21 cellular contexts compared by ENCODE assay signal in genomic region chr15:65806387-65806786, GRCh38. TPM values are rescaled to one million over a fixed set of nuclear protein-coding genes. Genes with fewer than 3 reads are reported as not detected.
A peak's percentile ranks its signal among the peaks of the same experiment; 100 is the strongest.
DNase-seq lines count a peak whose midpoint lies in the region; ATAC-seq, FAIRE-seq and TF ChIP-seq lines count a peak whose summit lies in the region.
"Had no signal": no experiment of that assay in that cellular context is flagged by ENCODE, and none has a peak within 500 bp of the region (broad histone marks: within the 10 kb centered on the region; RNA-seq: fewer than 3 reads in every experiment).

No MANE protein-coding gene starts in this region.

- TF ChIP-seq POLR2A in K562 (conservative IDR thresholded peaks at IDR 0.05) = no peak

- no peak for TF ChIP-seq RAD21 in K562 (CRISPR knock-in tag; conservative IDR thresholded peaks at IDR 0.05 in 1 of 2, IDR thresholded peaks at IDR 0.05 in 1 of 2)

- H3K9me1 ChIP-seq in K562 (ENCODE audit: control insufficient read depth, insufficient read depth, low read length) = no peaks in the 10 kb centered on the region

- no peak for DNase-seq in CD8-positive, alpha-beta memory T cell
- no peak for DNase-seq in K562 (ENCODE audit: extremely low read depth in 1 of 4, low spot score in 3 of 4)
- DNase-seq in NCI-H524 (lab: John Stamatoyannopoulos, UW) = no peak
- no peak for DNase-seq in activated naive CD4-positive, alpha-beta T cell treated with anti-CD3 and anti-CD28 coated beads, Interleukin-2, amount 10 ng/mL, durations not matched to agents 7 days and 5 days
- DNase-seq in NCI-H1436 (lab: John Stamatoyannopoulos, UW) = no peak
- DNase-seq: activated CD4-positive, CD25-positive, alpha-beta regulatory T cell; adrenal gland; AML-193; HFFc6; mucosa of descending colon; NCI-H1417 treated with DMSO at 0.1 percent for 48 hours; NCI-H526; SHP77; stimulated activated CD4-positive, alpha-beta T cell treated with anti-CD3 and anti-CD28 coated beads, Interleukin-4, amount 100 ng/mL, for 4 hours had no signal

- intact Hi-C loops in K562 (cut with micrococcal nuclease) = no loop called here

- FAIRE-seq in K562 (lab: Jason Lieb, UNC) = no peak
- FAIRE-seq: islet of Langerhans, urothelium cell line had no signal

- CTCF ChIA-PET in CD8-positive, alpha-beta memory T cell (lab: Charles Lee) = interaction anchor here (1.3 to 3.2 kb wide), 4 partner anchors 12 to 23 kb away, joined by 3 to 19 read pairs (median 6); partner anchors contain the start of gene DENND4A
- CTCF ChIA-PET in K562 (lab: Yijun Ruan, JAX; ENCODE audit: low intra/inter-chr PET ratio) = no interaction called here
- CTCF ChIA-PET in activated naive CD4-positive, alpha-beta T cell treated with anti-CD3 and anti-CD28 coated beads, Interleukin-2, amount 10 ng/mL, durations not matched to agents 7 days and 5 days (lab: Charles Lee) = interaction anchor here (0.6 kb wide), 1 partner anchor 12 kb away, joined by 3 read pairs; no protein-coding TSS in a partner anchor

- peak overlapping the region; percentile 25 for H3K9ac ChIP-seq in OCI-LY1 (ENCODE audit: low read length)
- no peak overlapping the region; a peak in 1 of 4 replicates for H3K9ac ChIP-seq in K562 (ENCODE audit: insufficient read depth in 1 of 2, low read depth in 2 of 2, low read length in 2 of 2)
- no peak overlapping the region for H3K9ac ChIP-seq in parathyroid adenoma

- no peaks in the 10 kb centered on the region for H3K9me2 ChIP-seq in OCI-LY1 (ENCODE audit: low read depth, low read length)

- peak overlapping the region; percentile 33 for H3K27ac ChIP-seq in CD8-positive, alpha-beta memory T cell (ENCODE audit: low read depth, low read length)
- H3K27ac ChIP-seq in OCI-LY1 (ENCODE audit: low read depth, low read length, poor library complexity, severe bottlenecking) = peak overlapping the region; percentile 57
- no peak overlapping the region; the same call in 2 of the 3 replicates for H3K27ac ChIP-seq in K562 (ENCODE audit: extremely low read depth, low read depth, low read length)
- H3K27ac ChIP-seq in parathyroid adenoma = no peak overlapping the region
- H3K27ac ChIP-seq: hepatocyte had no signal

- TF ChIP-seq EP300 in K562 (IDR thresholded peaks at IDR 0.05; ENCODE audit: low read length) = no peak

- H2AFZ ChIP-seq in OCI-LY1 (ENCODE audit: low read length) (peak overlapping the region; percentile 89), K562 (ENCODE audit: low read depth, low read length) (peak overlapping the region; percentile 74), parathyroid adenoma (peak overlapping the region; percentile 28)
- H2AFZ ChIP-seq: hepatocyte had no signal

- BruUV-seq in K562 (replicated peaks; lab: Mats Ljungman, UMichigan) = no TSS peak

- H3K79me2 ChIP-seq in OCI-LY1 (ENCODE audit: insufficient read depth, low read length) = no peaks in the 10 kb centered on the region
- H3K79me2 ChIP-seq in K562 (ENCODE audit: control insufficient read depth, insufficient read depth, low read length) = no peaks in the 10 kb centered on the region
- no peaks in the 10 kb centered on the region for H3K79me2 ChIP-seq in parathyroid adenoma
- H3K79me2 ChIP-seq: hepatocyte had no signal

- H3K27me3 Mint-ChIP-seq in CD8-positive, alpha-beta memory T cell = no peaks in the 10 kb centered on the region
- no peaks in the 10 kb centered on the region for H3K27me3 Mint-ChIP-seq in activated naive CD4-positive, alpha-beta T cell treated with anti-CD3 and anti-CD28 coated beads, Interleukin-2, amount 10 ng/mL, durations not matched to agents 7 days and 5 days
- H3K27me3 Mint-ChIP-seq: activated T-helper 17 cell treated with anti-CD3 and anti-CD28 coated beads, Interleukin-2, amount 50 U/mL, for 72 hours had no signal

- H3K27me3 ChIP-seq in CD8-positive, alpha-beta memory T cell (ENCODE audit: insufficient read depth, low read length, poor library complexity, severe bottlenecking) = no peaks in the 10 kb centered on the region
- no peaks in the 10 kb centered on the region for H3K27me3 ChIP-seq in OCI-LY1 (ENCODE audit: insufficient read depth, low read length)
- H3K27me3 ChIP-seq in K562 (ENCODE audit: control insufficient read depth in 2 of 2, insufficient read depth in 2 of 2, low read length in 2 of 2) = no peaks in the 10 kb centered on the region
- no peaks in the 10 kb centered on the region for H3K27me3 ChIP-seq in parathyroid adenoma (ENCODE audit: control insufficient read depth, insufficient read depth, low read length)
- H3K27me3 ChIP-seq: adrenal gland, hepatocyte had no signal

- no peaks in the 10 kb centered on the region for H4K20me1 ChIP-seq in OCI-LY1 (ENCODE audit: insufficient read depth, low read length)
- no peaks in the 10 kb centered on the region for H4K20me1 ChIP-seq in K562 (replicated peaks; ENCODE audit: control insufficient read depth, insufficient read depth, low read length)

- H3K4me1 ChIP-seq in CD8-positive, alpha-beta memory T cell (ENCODE audit: insufficient read depth, low read length) = peaks cover 38% of the 10 kb centered on the region
- peaks cover 32% of the 10 kb centered on the region for H3K4me1 ChIP-seq in OCI-LY1 (ENCODE audit: insufficient read depth, low read length, severe bottlenecking)
- peaks cover 6 to 31% of the 10 kb centered on the region in 2 experiments; a peak in 3 of 5 replicates for H3K4me1 ChIP-seq in K562 (replicated peaks in 1 of 2; ENCODE audit: control insufficient read depth in 2 of 2, insufficient read depth in 2 of 2, low read length in 2 of 2)
- H3K4me1 ChIP-seq in parathyroid adenoma = peaks cover 6% of the 10 kb centered on the region

- no peaks in the 10 kb centered on the region for H3K9me3 ChIP-seq in CD8-positive, alpha-beta memory T cell (ENCODE audit: low read length)
- H3K9me3 ChIP-seq in OCI-LY1 (ENCODE audit: low read length) (no peaks in the 10 kb centered on the region), K562 (replicated peaks; ENCODE audit: control insufficient read depth, insufficient read depth, low read depth, low read length) (no peaks in the 10 kb centered on the region), parathyroid adenoma (ENCODE audit: control insufficient read depth, low read length) (no peaks in the 10 kb centered on the region)
- H3K9me3 ChIP-seq: adrenal gland, mucosa of descending colon had no signal

- peaks cover 3 to 4% (median 3%) of the 10 kb centered on the region in 3 donors for H3K36me3 Mint-ChIP-seq in CD8-positive, alpha-beta memory T cell
- peaks cover 2% of the 10 kb centered on the region for H3K36me3 Mint-ChIP-seq in activated naive CD4-positive, alpha-beta T cell treated with anti-CD3 and anti-CD28 coated beads, Interleukin-2, amount 10 ng/mL, durations not matched to agents 7 days and 5 days

- no peak for TF ChIP-seq CTCF in OCI-LY1 (IDR thresholded peaks at IDR 0.05; ENCODE audit: low read length)
- TF ChIP-seq CTCF in K562 (IDR thresholded peaks at IDR 0.05 in 2 of 3, conservative IDR thresholded peaks at IDR 0.05 in 1 of 3; ENCODE audit: insufficient read depth in 2 of 3, low read depth in 1 of 3, low read length in 3 of 3) = no peak
- TF ChIP-seq CTCF in parathyroid adenoma (IDR thresholded peaks at IDR 0.05) = no peak

- POLR2A ChIA-PET in CD8-positive, alpha-beta memory T cell (lab: Charles Lee) = interaction anchor here (0.6 to 4.1 kb wide), 2 partner anchors 15 to 23 kb away, joined by 4 to 40 read pairs; partner anchors contain the start of gene DENND4A
- POLR2A ChIA-PET in K562 (lab: Yijun Ruan, JAX) = interaction anchor here (0.8 kb wide), 1 partner anchor 9 kb away, joined by 3 read pairs; no protein-coding TSS in a partner anchor

- H3K36me3 ChIP-seq in CD8-positive, alpha-beta memory T cell (ENCODE audit: insufficient read depth, low read length) = no peaks in the 10 kb centered on the region
- no peaks in the 10 kb centered on the region for H3K36me3 ChIP-seq in OCI-LY1 (ENCODE audit: insufficient read depth, low read length)
- no peaks in the 10 kb centered on the region for H3K36me3 ChIP-seq in K562 (ENCODE audit: control insufficient read depth, insufficient read depth, low read length)
- H3K36me3 ChIP-seq in parathyroid adenoma (ENCODE audit: control insufficient read depth, insufficient read depth, low read length) = no peaks in the 10 kb centered on the region
- H3K36me3 ChIP-seq: adrenal gland had no signal

- peak overlapping the region; percentile 32 for H3K4me3 ChIP-seq in CD8-positive, alpha-beta memory T cell (ENCODE audit: low read length)
- H3K4me3 ChIP-seq in OCI-LY1 (ENCODE audit: low read depth, low read length, poor library complexity, severe bottlenecking) (no peak overlapping the region), K562 (no peak overlapping the region), parathyroid adenoma (ENCODE audit: low read depth, low read length) (no peak overlapping the region)
- H3K4me3 ChIP-seq: adrenal gland, hepatocyte, mucosa of descending colon had no signal

- peak overlapping the region; percentile 40 to 97 (median 92) for H3K4me3 Mint-ChIP-seq in CD8-positive, alpha-beta memory T cell
- H3K4me3 Mint-ChIP-seq in activated naive CD4-positive, alpha-beta T cell treated with anti-CD3 and anti-CD28 coated beads, Interleukin-2, amount 10 ng/mL, durations not matched to agents 7 days and 5 days = no peak overlapping the region
- H3K4me3 Mint-ChIP-seq: activated T-helper 17 cell treated with anti-CD3 and anti-CD28 coated beads, Interleukin-2, amount 50 U/mL, for 72 hours; HFFc6 had no signal

- WGBS in K562 (ENCODE audit: insufficient coverage, low coverage, missing lambda C conversion rate) = 68% methylated on average over 3 of the region's 3 CpGs

- no peaks in the 10 kb centered on the region for H3F3A ChIP-seq in OCI-LY1 (ENCODE audit: insufficient read depth, low read length)

- in situ Hi-C loops in K562 (cut with MboI) = no loop called here

- peaks cover 25 to 44% (median 37%) of the 10 kb centered on the region in 3 donors for H3K4me1 Mint-ChIP-seq in CD8-positive, alpha-beta memory T cell
- peaks cover 31% of the 10 kb centered on the region for H3K4me1 Mint-ChIP-seq in activated naive CD4-positive, alpha-beta T cell treated with anti-CD3 and anti-CD28 coated beads, Interleukin-2, amount 10 ng/mL, durations not matched to agents 7 days and 5 days

- peak overlapping the region; percentile 43 for H3K4me2 ChIP-seq in OCI-LY1 (ENCODE audit: low read length)
- H3K4me2 ChIP-seq in K562 (ENCODE audit: insufficient read depth, low read length) = no peak overlapping the region
- no peak overlapping the region for H3K4me2 ChIP-seq in parathyroid adenoma (ENCODE audit: low read length)
- H3K4me2 ChIP-seq: hepatocyte had no signal

- ATAC-seq in K562 = peak; percentile 24; the same call in 2 of the 3 replicates
- ATAC-seq in GM18519 (IDR thresholded peaks at IDR 0.05; ENCODE audit: low FRiP score, unreplicated experiment) = no peak
- ATAC-seq: activated T-helper 17 cell treated with anti-CD3 and anti-CD28 coated beads, Interleukin-2, amount 50 U/mL, for 72 hours; mucosa of descending colon had no signal

- H3K27ac Mint-ChIP-seq in CD8-positive, alpha-beta memory T cell = peak overlapping the region; percentile 74 to 97 (median 88)
- no peak overlapping the region for H3K27ac Mint-ChIP-seq in activated naive CD4-positive, alpha-beta T cell treated with anti-CD3 and anti-CD28 coated beads, Interleukin-2, amount 10 ng/mL, durations not matched to agents 7 days and 5 days
- H3K27ac Mint-ChIP-seq: activated T-helper 17 cell treated with anti-CD3 and anti-CD28 coated beads, Interleukin-2, amount 50 U/mL, for 72 hours; HFFc6 had no signal

- peaks cover 0 to 4% (median 0%) of the 10 kb centered on the region in 5 donors for H3K9me3 Mint-ChIP-seq in CD8-positive, alpha-beta memory T cell
- H3K9me3 Mint-ChIP-seq in activated naive CD4-positive, alpha-beta T cell treated with anti-CD3 and anti-CD28 coated beads, Interleukin-2, amount 10 ng/mL, durations not matched to agents 7 days and 5 days = no peaks in the 10 kb centered on the region
- H3K9me3 Mint-ChIP-seq: activated T-helper 17 cell treated with anti-CD3 and anti-CD28 coated beads, Interleukin-2, amount 50 U/mL, for 72 hours; HFFc6 had no signal

RNA-seq across cellular contexts. Expression of gene DENND4A, which starts 14.3 kb away (rescaled TPM):
- 10 to 100 TPM; 47.2 to 54.3 TPM for total RNA-seq in CD8-positive, alpha-beta memory T cell
- polyA plus RNA-seq in CD8-positive, alpha-beta memory T cell = 21.5 TPM
- 41.4 and 147 TPM in 2 replicates for total RNA-seq in K562 (2011; cell fraction: chromatin; rRNA removed; ENCODE audit: low replicate concordance)
- total RNA-seq in K562 (2011; cell fraction: nucleolus; rRNA removed) = 17.3 and 22.5 TPM in 2 replicates
- total RNA-seq in K562 (2011; cell fraction: nucleoplasm; rRNA removed) = 50.7 and 53.1 TPM in 2 replicates
- total RNA-seq in K562 (2014; rRNA removed) (15.1 and 21.2 TPM in 2 replicates), K562 (2014; rRNA removed; fragmentation: Illumina TruSeq; extraction: Trizol) (28.6 and 35.5 TPM in 2 replicates), K562 (2015; rRNA removed; fragmentation: Illumina TruSeq; extraction: Trizol) (25.4 and 32.3 TPM in 2 replicates), K562 (2021) (18.3 and 19.9 TPM in 2 replicates)
- polyA plus RNA-seq in K562 (2011; rRNA removed) (19.8 and 23.0 TPM in 2 replicates), K562 (2014; fragmentation: Illumina TruSeq; extraction: Trizol) (14.8 and 17.0 TPM in 2 replicates), K562 (2014; fragmentation: Nextera tagmentation; extraction: Ambion mirVana) (1 to 10 TPM; 6.8 to 6.9 TPM), K562 (2014; rRNA removed) (11.3 and 13.5 TPM in 2 replicates)
- polyA plus RNA-seq in K562 (2011; cell fraction: cytosol; rRNA removed) = 5.0 and 7.4 TPM in 2 replicates
- polyA plus RNA-seq in K562 (2011; cell fraction: nucleus; rRNA removed) = 18.4 and 23.1 TPM in 2 replicates
- 8.5 and 10.7 TPM in 2 replicates for polyA plus RNA-seq in K562 (2012)
- 69.4 and 70.4 TPM in 2 replicates for polyA minus RNA-seq in K562 (2011; rRNA and poly(A)+ RNA removed)
- 12.6 and 26.8 TPM in 2 replicates for polyA minus RNA-seq in K562 (2011; cell fraction: cytosol; rRNA and poly(A)+ RNA removed)
- 31.0 and 60.5 TPM in 2 replicates for polyA minus RNA-seq in K562 (2011; cell fraction: nucleus; rRNA and poly(A)+ RNA removed)

Comparison
In these comparisons a context has a peak if more than half of its experiments do, and no peak if none do; other contexts are left out.
1. H3K27ac ChIP-seq: peak in CD8-positive, alpha-beta memory T cell (single experiment) and OCI-LY1 (single experiment); none in K562 (single experiment) and parathyroid adenoma (single experiment).
2. H2AFZ ChIP-seq: peak in every context shown above with its lines; median percentile 89 in OCI-LY1; 74 in K562; 28 in parathyroid adenoma.